22 cellular contexts compared by ENCODE assay signal in the genomic region with DNA sequence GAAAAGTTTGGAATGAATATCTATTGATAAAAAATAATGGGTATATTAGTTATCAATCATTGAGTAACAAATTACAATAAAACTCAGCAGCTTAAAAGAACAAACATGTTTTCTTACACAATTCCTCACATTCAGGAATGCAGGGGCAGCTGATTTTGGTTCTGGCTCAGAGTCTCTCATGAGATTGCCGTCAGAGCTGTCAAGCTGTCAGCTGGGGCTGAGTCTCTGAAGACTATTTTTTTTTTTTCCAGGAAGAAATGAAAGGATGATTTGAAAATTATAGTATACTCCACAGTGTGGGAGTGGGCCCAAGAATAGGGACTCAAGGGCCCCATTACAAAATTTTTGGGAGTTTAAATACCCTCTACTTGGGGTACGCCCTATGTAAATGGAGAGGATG.
"Had no signal": no experiment of that assay in that cellular context is flagged by ENCODE, and none has a peak within 500 bp of the region (broad histone marks: within the 10 kb centered on the region; RNA-seq: fewer than 3 reads in every experiment).

No MANE protein-coding gene starts in this region.

- DNase-seq: activated CD4-positive, alpha-beta memory T cell treated with anti-CD3 and anti-CD28 coated beads, Interleukin-2, amount 10 ng/mL, durations not matched to agents 7 days and 5 days; activated CD4-positive, alpha-beta T cell treated with anti-CD3 and anti-CD28 coated beads for 36 hours; activated CD4-positive, alpha-beta T cell treated with anti-CD3 and anti-CD28 coated beads, Interleukin-2, amount 10 ng/mL, durations not matched to agents 24 days and 14 days; activated CD4-positive, CD25-positive, alpha-beta regulatory T cell; activated CD4-positive, CD25-positive, alpha-beta regulatory T cell treated with anti-CD3 and anti-CD28 coated beads, Interleukin-2, amount 50 U/mL, for 72 hours; activated CD8-positive, alpha-beta memory T cell treated with anti-CD3 and anti-CD28 coated beads, Interleukin-2, amount 50 U/mL, for 48 hours; activated gamma-delta T cell; activated naive CD4-positive, alpha-beta T cell; activated naive CD4-positive, alpha-beta T cell treated with anti-CD3 and anti-CD28 coated beads, Interleukin-2, amount 10 ng/mL, durations not matched to agents 7 days and 5 days; activated naive CD8-positive, alpha-beta T cell treated with anti-CD3 and anti-CD28 coated beads, Interleukin-2, amount 10 ng/mL, durations not matched to agents 7 days and 5 days; activated T-cell treated with anti-CD3 and anti-CD28 coated beads for 4 hours; activated T-cell treated with anti-CD3 and anti-CD28 coated beads, Interleukin-2, amount 50 U/mL, for 24 hours; activated T-cell treated with anti-CD3 and anti-CD28 coated beads, Interleukin-2, amount 50 U/mL, for 72 hours; colonic mucosa; effector CD8-positive, alpha-beta T cell; foreskin keratinocyte; gastrocnemius medialis; heart right ventricle; T-helper 2 cell had no signal

- H3K27ac ChIP-seq: ascending aorta, colonic mucosa, foreskin keratinocyte, gastrocnemius medialis, heart right ventricle had no signal

- H3K4me3 ChIP-seq: ascending aorta, colonic mucosa, gastrocnemius medialis, heart right ventricle had no signal

- H3K36me3 ChIP-seq: ascending aorta, colonic mucosa, gastrocnemius medialis had no signal

- ATAC-seq: activated CD4-positive, alpha-beta T cell treated with anti-CD3 and anti-CD28 coated beads for 36 hours; activated naive CD4-positive, alpha-beta T cell treated with anti-CD3 and anti-CD28 coated beads, Interleukin-2, amount 50 U/mL, for 72 hours; activated T-cell treated with anti-CD3 and anti-CD28 coated beads, Interleukin-2, amount 50 U/mL, for 72 hours; esophagus mucosa; foreskin keratinocyte; gastrocnemius medialis had no signal

- H3K27me3 ChIP-seq: ascending aorta, colonic mucosa, foreskin keratinocyte, gastrocnemius medialis, heart right ventricle had no signal
